21 cellular contexts compared by ENCODE assay signal in the genomic region with DNA sequence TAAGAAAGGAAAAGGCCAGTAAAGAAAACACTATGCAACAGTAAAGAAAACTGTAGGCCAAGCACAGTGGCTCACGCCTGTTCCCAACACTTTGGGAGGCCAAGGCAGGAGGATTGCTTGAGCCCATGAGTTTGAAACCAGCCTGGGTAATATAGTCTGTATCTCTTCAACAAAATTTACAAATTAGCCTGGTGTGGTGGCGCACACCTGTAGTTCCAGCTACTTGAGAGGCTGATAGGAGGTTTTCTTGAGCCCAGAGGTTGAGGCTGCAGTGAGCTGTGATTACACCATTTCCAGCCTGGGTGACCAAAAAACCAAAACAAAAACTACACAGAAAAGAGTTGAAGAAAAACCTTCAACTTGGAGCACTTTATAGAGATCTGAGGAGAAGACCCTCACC. TPM values are rescaled to one million over a fixed set of nuclear protein-coding genes. Genes with fewer than 3 reads are reported as not detected.
DNase-seq lines count a peak whose midpoint lies in the region; ATAC-seq and TF ChIP-seq lines count a peak whose summit lies in the region.
"Had no signal": no experiment of that assay in that cellular context is flagged by ENCODE, and none has a peak within 500 bp of the region (broad histone marks: within the 10 kb centered on the region; RNA-seq: fewer than 3 reads in every experiment).

No MANE protein-coding gene starts in this region.

- no peak overlapping the region for H2BK120ac ChIP-seq in trophoblast cell (ENCODE audit: insufficient read depth, low read length, poor library complexity)

- H3K14ac ChIP-seq in trophoblast cell (ENCODE audit: low read length), result no peak overlapping the region

- H3K27me3 ChIP-seq in heart right ventricle (no peaks in the 10 kb centered on the region), esophagus muscularis mucosa (no peaks in the 10 kb centered on the region), trophoblast cell (ENCODE audit: insufficient read depth, low read length) (no peaks in the 10 kb centered on the region), uterus (no peaks in the 10 kb centered on the region)

- peak overlapping the region; percentile 76 for H3K4ac ChIP-seq in trophoblast cell (ENCODE audit: low read depth, low read length)

- WGBS in heart right ventricle, 2 donors, result 99 to 100% methylated on average over 2 of the region's 2 CpGs
- 100% methylated on average over 2 of the region's 2 CpGs for WGBS in esophagus muscularis mucosa
- no CpG with 5 or more reads among the region's 2 CpGs for WGBS in trophoblast cell (ENCODE audit: extremely low coverage, insufficient coverage, insufficient read length)

- no peak for TF ChIP-seq POLR2A in esophagus muscularis mucosa (IDR thresholded peaks at IDR 0.05; ENCODE audit: low read depth)
- TF ChIP-seq POLR2A in uterus (IDR thresholded peaks at IDR 0.05), result no peak

- no peak for TF ChIP-seq EP300 in esophagus muscularis mucosa (IDR thresholded peaks at IDR 0.05)

- no peak overlapping the region for H2BK12ac ChIP-seq in trophoblast cell (ENCODE audit: low read length)

- H3K18ac ChIP-seq in trophoblast cell (ENCODE audit: low read length), result no peak overlapping the region

- peaks cover 0 to 11% (median 0%) of the 10 kb centered on the region in 9 donors for H3K36me3 ChIP-seq in heart right ventricle
- H3K36me3 ChIP-seq in esophagus muscularis mucosa, result no peaks in the 10 kb centered on the region
- H3K36me3 ChIP-seq in trophoblast cell (ENCODE audit: control insufficient read depth in 1 of 2, insufficient read depth in 2 of 2, low read length in 2 of 2), result peaks cover 7 to 9% of the 10 kb centered on the region in 2 experiments
- H3K36me3 ChIP-seq in uterus, result no peaks in the 10 kb centered on the region

- no peak overlapping the region for H2BK5ac ChIP-seq in trophoblast cell (ENCODE audit: low read depth, low read length, poor library complexity)

- H4K91ac ChIP-seq in trophoblast cell (ENCODE audit: low read depth, low read length), result no peak overlapping the region

- no peak overlapping the region for H4K8ac ChIP-seq in trophoblast cell (ENCODE audit: low read depth, low read length)

- peaks cover 0 to 48% (median 26%) of the 10 kb centered on the region in 9 donors for H3K4me1 ChIP-seq in heart right ventricle
- H3K4me1 ChIP-seq in esophagus muscularis mucosa, result peaks cover 24 to 51% (median 47%) of the 10 kb centered on the region in 4 donors
- peaks cover 4 to 7% of the 10 kb centered on the region in 2 experiments for H3K4me1 ChIP-seq in trophoblast cell (ENCODE audit: control insufficient read depth in 1 of 2, insufficient read depth in 2 of 2, low read length in 2 of 2)
- H3K4me1 ChIP-seq in uterus, result no peaks in the 10 kb centered on the region

- H2AK5ac ChIP-seq in trophoblast cell (ENCODE audit: low read length), result no peak overlapping the region

- H3K9me3 ChIP-seq in heart right ventricle (no peaks in the 10 kb centered on the region), esophagus muscularis mucosa (no peaks in the 10 kb centered on the region), trophoblast cell (ENCODE audit: insufficient read depth, low read depth, low read length) (no peaks in the 10 kb centered on the region), uterus (no peaks in the 10 kb centered on the region)
- H3K9me3 ChIP-seq: SK-N-SH had no signal

- H4K12ac ChIP-seq in trophoblast cell (ENCODE audit: low read depth, low read length), result no peak overlapping the region

- TF ChIP-seq CTCF in heart right ventricle (IDR thresholded peaks at IDR 0.05) (no peak), esophagus muscularis mucosa (IDR thresholded peaks at IDR 0.05) (no peak), uterus (IDR thresholded peaks at IDR 0.05) (no peak)

- peaks cover 1% of the 10 kb centered on the region for H3K79me1 ChIP-seq in trophoblast cell (ENCODE audit: low read length)

- H3K27ac ChIP-seq in heart right ventricle, result peak overlapping the region in 9 of 10 donors; percentile 70 to 89 (median 80)
- H3K27ac ChIP-seq in esophagus muscularis mucosa (replicated peaks in 1 of 4), result peak overlapping the region; percentile 51 to 79 (median 69)
- no peak overlapping the region for H3K27ac ChIP-seq in trophoblast cell (ENCODE audit: low read depth, low read length)
- peak overlapping the region; percentile 44 to 72 for H3K27ac ChIP-seq in uterus
- H3K27ac ChIP-seq: C4-2B had no signal

- H3K79me2 ChIP-seq in trophoblast cell (ENCODE audit: control insufficient read depth, insufficient read depth, low read length, poor library complexity), result peaks cover 15% of the 10 kb centered on the region

- H3K4me3 ChIP-seq in heart right ventricle (no peak overlapping the region), esophagus muscularis mucosa (no peak overlapping the region), trophoblast cell (ENCODE audit: low read depth, low read length) (no peak overlapping the region), uterus (no peak overlapping the region)

- H3K9ac ChIP-seq in trophoblast cell (ENCODE audit: low read length), result no peak overlapping the region

- H2AFZ ChIP-seq in trophoblast cell (ENCODE audit: insufficient read depth, low read length, poor library complexity), result no peak overlapping the region

- no peak overlapping the region for H3K4me2 ChIP-seq in trophoblast cell (ENCODE audit: low read length)

- intact Hi-C loops in heart right ventricle (cut with DNase I) (no loop called here), left cardiac atrium (cut with DNase I) (no loop called here), esophagus muscularis mucosa (cut with DNase I) (no loop called here), uterus (cut with DNase I; ENCODE audit: low total_unique reads) (no loop called here)

- no peak overlapping the region for H3K23ac ChIP-seq in trophoblast cell (ENCODE audit: low read length)

- no peak for ATAC-seq in heart right ventricle
- no peak for ATAC-seq in left cardiac atrium
- ATAC-seq in HG03571 (IDR thresholded peaks at IDR 0.05; ENCODE audit: unreplicated experiment), result no peak
- ATAC-seq: activated CD4-positive, alpha-beta T cell treated with anti-CD3 and anti-CD28 coated beads for 36 hours had no signal

- no peak for DNase-seq in heart right ventricle
- no peak for DNase-seq in left cardiac atrium
- DNase-seq in esophagus muscularis mucosa (ENCODE audit: extremely low spot score), result no peak
- no peak for DNase-seq in trophoblast cell
- no peak for DNase-seq in uterus
- no peak for DNase-seq in NCI-H345 (lab: John Stamatoyannopoulos, UW)
- no peak for DNase-seq in C1 segment of cervical spinal cord (lab: John Stamatoyannopoulos, UW)
- DNase-seq: activated CD4-positive, alpha-beta T cell treated with anti-CD3 and anti-CD28 coated beads for 36 hours; activated CD8-positive, alpha-beta memory T cell treated with anti-CD3 and anti-CD28 coated beads, Interleukin-2, amount 50 U/mL, for 4 hours; activated naive CD4-positive, alpha-beta T cell; dermis blood vessel endothelial cell; DMS53; glutamatergic neuron; Kasumi-1; NCI-H1105; NCI-H748 treated with DMSO at 0.1 percent for 48 hours; SK-N-SH; stimulated activated CD4-positive, alpha-beta T cell treated with anti-CD3 and anti-CD28 coated beads, Interleukin-4, amount 100 ng/mL, for 24 hours; stimulated activated CD8-positive, alpha-beta memory T cell treated with anti-CD3 and anti-CD28 coated beads, Interleukin-4, amount 100 ng/mL, for 48 hours had no signal

RNA-seq across cellular contexts. Expression of gene DAG1, which starts 31.8 kb away (rescaled TPM):
- 100 to 1,000 TPM; 118 to 173 (median 139) TPM for total RNA-seq in heart right ventricle
- 10 to 100 TPM; 37.7 to 50.9 TPM for polyA plus RNA-seq in heart right ventricle
- 100 to 1,000 TPM in 1 of 2 donors, 10 to 100 TPM in 1; 91.4 to 100 TPM for total RNA-seq in left cardiac atrium
- 100 to 1,000 TPM in 3 of 4 donors, 10 to 100 TPM in 1; 89.3 to 190 (median 135) TPM for total RNA-seq in esophagus muscularis mucosa
- polyA plus RNA-seq in trophoblast cell (2013), result 255 and 272 TPM in 2 replicates
- 10 to 100 TPM; 34.3 to 76.4 (median 48.1) TPM for total RNA-seq in uterus

RNA-seq across cellular contexts. Expression of gene BSN, which starts 52.4 kb away (rescaled TPM):
- total RNA-seq in heart right ventricle (1 to 10 TPM in 4 of 10 donors, under 1 TPM in 6; 0.17 to 1.4 (median 0.68) TPM), left cardiac atrium (under 1 TPM; 0.27 to 0.39 TPM), esophagus muscularis mucosa (1 to 10 TPM in 1 of 4 donors, under 1 TPM in 3; 0.42 to 1.7 (median 0.78) TPM), uterus (under 1 TPM; 0.29 to 0.95 (median 0.60) TPM)
- under 1 TPM; 0.06 to 0.37 TPM for polyA plus RNA-seq in heart right ventricle
- polyA plus RNA-seq in trophoblast cell (2013), result 0.29 and 0.34 TPM in 2 replicates
